In genomic region chr2:168201722-168202121, GRCh38 we compare ENCODE assay signal across 1 cellular context.
TF ChIP-seq lines count a peak whose summit lies in the region.

No MANE protein-coding gene starts in this region.

TF ChIP-seq in WTC11, 78 proteins besides CTCF, POLR2A, EP300 and RAD21 (continued from another document):
- TF ChIP-seq AFF4 (CRISPR knock-in tag; IDR thresholded peaks at IDR 0.05; ENCODE audit: borderline replicate concordance) (no peak), STAT6 (CRISPR knock-in tag; conservative IDR thresholded peaks at IDR 0.05; ENCODE audit: low read depth) (no peak), ZNF263 (CRISPR knock-in tag; IDR thresholded peaks at IDR 0.05; ENCODE audit: low read depth) (no peak), ZNF219 (CRISPR knock-in tag; IDR thresholded peaks at IDR 0.05; ENCODE audit: borderline replicate concordance) (no peak), MXD4 (CRISPR knock-in tag; IDR thresholded peaks at IDR 0.05; ENCODE audit: borderline replicate concordance) (no peak), TEAD1 (CRISPR knock-in tag; IDR thresholded peaks at IDR 0.05) (no peak)
- TF ChIP-seq, protein P1, sequence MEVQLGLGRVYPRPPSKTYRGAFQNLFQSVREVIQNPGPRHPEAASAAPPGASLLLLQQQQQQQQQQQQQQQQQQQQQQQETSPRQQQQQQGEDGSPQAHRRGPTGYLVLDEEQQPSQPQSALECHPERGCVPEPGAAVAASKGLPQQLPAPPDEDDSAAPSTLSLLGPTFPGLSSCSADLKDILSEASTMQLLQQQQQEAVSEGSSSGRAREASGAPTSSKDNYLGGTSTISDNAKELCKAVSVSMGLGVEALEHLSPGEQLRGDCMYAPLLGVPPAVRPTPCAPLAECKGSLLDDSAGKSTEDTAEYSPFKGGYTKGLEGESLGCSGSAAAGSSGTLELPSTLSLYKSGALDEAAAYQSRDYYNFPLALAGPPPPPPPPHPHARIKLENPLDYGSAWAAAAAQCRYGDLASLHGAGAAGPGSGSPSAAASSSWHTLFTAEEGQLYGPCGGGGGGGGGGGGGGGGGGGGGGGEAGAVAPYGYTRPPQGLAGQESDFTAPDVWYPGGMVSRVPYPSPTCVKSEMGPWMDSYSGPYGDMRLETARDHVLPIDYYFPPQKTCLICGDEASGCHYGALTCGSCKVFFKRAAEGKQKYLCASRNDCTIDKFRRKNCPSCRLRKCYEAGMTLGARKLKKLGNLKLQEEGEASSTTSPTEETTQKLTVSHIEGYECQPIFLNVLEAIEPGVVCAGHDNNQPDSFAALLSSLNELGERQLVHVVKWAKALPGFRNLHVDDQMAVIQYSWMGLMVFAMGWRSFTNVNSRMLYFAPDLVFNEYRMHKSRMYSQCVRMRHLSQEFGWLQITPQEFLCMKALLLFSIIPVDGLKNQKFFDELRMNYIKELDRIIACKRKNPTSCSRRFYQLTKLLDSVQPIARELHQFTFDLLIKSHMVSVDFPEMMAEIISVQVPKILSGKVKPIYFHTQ (CRISPR knock-in tag; IDR thresholded peaks at IDR 0.05): no peak
- TF ChIP-seq, protein P2, sequence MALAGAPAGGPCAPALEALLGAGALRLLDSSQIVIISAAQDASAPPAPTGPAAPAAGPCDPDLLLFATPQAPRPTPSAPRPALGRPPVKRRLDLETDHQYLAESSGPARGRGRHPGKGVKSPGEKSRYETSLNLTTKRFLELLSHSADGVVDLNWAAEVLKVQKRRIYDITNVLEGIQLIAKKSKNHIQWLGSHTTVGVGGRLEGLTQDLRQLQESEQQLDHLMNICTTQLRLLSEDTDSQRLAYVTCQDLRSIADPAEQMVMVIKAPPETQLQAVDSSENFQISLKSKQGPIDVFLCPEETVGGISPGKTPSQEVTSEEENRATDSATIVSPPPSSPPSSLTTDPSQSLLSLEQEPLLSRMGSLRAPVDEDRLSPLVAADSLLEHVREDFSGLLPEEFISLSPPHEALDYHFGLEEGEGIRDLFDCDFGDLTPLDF (CRISPR knock-in tag; IDR thresholded peaks at IDR 0.05): no peak
TF ChIP-seq in WTC11: peak in this region for 0.
